In genomic region chr16:27486344-27486743, GRCh38 we compare ENCODE assay signal across 18 cellular contexts.
"Had no signal": no experiment of that assay in that cellular context is flagged by ENCODE, and none has a peak within 500 bp of the region (broad histone marks: within the 10 kb centered on the region; RNA-seq: fewer than 3 reads in every experiment).

No MANE protein-coding gene starts in this region.

- ATAC-seq: heart left ventricle; left lobe of liver; naive thymus-derived CD4-positive, alpha-beta T cell; sciatic nerve had no signal

- H3K27ac ChIP-seq: dorsolateral prefrontal cortex, heart left ventricle, neutrophil, stomach had no signal

- H3K4me3 Mint-ChIP-seq: naive thymus-derived CD4-positive, alpha-beta T cell had no signal

- H3K4me3 ChIP-seq: dorsolateral prefrontal cortex, heart left ventricle, stomach had no signal

- H3K9me3 Mint-ChIP-seq: naive thymus-derived CD4-positive, alpha-beta T cell had no signal

- H3K9me3 ChIP-seq: heart left ventricle, neutrophil, stomach had no signal

- H3K4me1 ChIP-seq: heart left ventricle, stomach had no signal

- H3K27me3 Mint-ChIP-seq: naive thymus-derived CD4-positive, alpha-beta T cell had no signal

- DNase-seq: cortex of kidney; dorsolateral prefrontal cortex; effector CD8-positive, alpha-beta T cell; foreskin melanocyte; heart left ventricle; hippocampal formation; kidney glomerular epithelial cell; mammary epithelial cell; naive thymus-derived CD4-positive, alpha-beta T cell; stimulated activated CD4-positive, alpha-beta T cell treated with anti-CD3 and anti-CD28 coated beads, Interleukin-2, amount 100 ng/mL, for 24 hours; stimulated activated CD4-positive, alpha-beta T cell treated with anti-CD3 and anti-CD28 coated beads, Interleukin-4, amount 100 ng/mL, for 4 hours; stimulated activated naive CD4-positive, alpha-beta T cell; stomach; substantia nigra; trophoblast cell had no signal
